Comparison of ENCODE assay signal across 9 cellular contexts in genomic region chr9:97559111-97559514, GRCh38. TPM values are rescaled to one million over a fixed set of nuclear protein-coding genes. Genes with fewer than 3 reads are reported as not detected.
A peak's percentile ranks its signal among the peaks of the same experiment; 100 is the strongest.
DNase-seq lines count a peak whose midpoint lies in the region; ATAC-seq lines count a peak whose summit lies in the region.
"Had no signal": no experiment of that assay in that cellular context is flagged by ENCODE, and none has a peak within 500 bp of the region (broad histone marks: within the 10 kb centered on the region; RNA-seq: fewer than 3 reads in every experiment).

No MANE protein-coding gene starts in this region.

- H3K9me3 Mint-ChIP-seq in activated T-cell treated with anti-CD3 and anti-CD28 coated beads, Interleukin-2, amount 50 U/mL, for 4 hours: no peaks in the 10 kb centered on the region
- no peaks in the 10 kb centered on the region for H3K9me3 Mint-ChIP-seq in activated naive CD8-positive, alpha-beta T cell treated with anti-CD3 and anti-CD28 coated beads for 36 hours

- DNase-seq in activated T-cell treated with anti-CD3 and anti-CD28 coated beads, Interleukin-2, amount 50 U/mL, for 4 hours: no peak
- DNase-seq in activated T-cell treated with anti-CD3 and anti-CD28 coated beads for 4 hours (no peak), superior temporal gyrus (ENCODE audit: extremely low spot score) (peak; percentile 66), activated gamma-delta T cell (lab: John Stamatoyannopoulos, UW) (no peak), NCI-H748 treated with DMSO at 0.1 percent for 48 hours (lab: John Stamatoyannopoulos, UW) (no peak), DMS153 treated with DMSO at 0.1 percent for 48 hours (lab: John Stamatoyannopoulos, UW; ENCODE audit: unreplicated experiment) (no peak)
- DNase-seq in activated naive CD8-positive, alpha-beta T cell treated with anti-CD3 and anti-CD28 coated beads for 36 hours: no peak

- no peaks in the 10 kb centered on the region for H3K36me3 Mint-ChIP-seq in activated T-cell treated with anti-CD3 and anti-CD28 coated beads, Interleukin-2, amount 50 U/mL, for 4 hours (ENCODE audit: insufficient read depth)
- H3K36me3 Mint-ChIP-seq in activated naive CD8-positive, alpha-beta T cell treated with anti-CD3 and anti-CD28 coated beads for 36 hours: no peaks in the 10 kb centered on the region

- peaks cover 9% of the 10 kb centered on the region for H3K4me1 Mint-ChIP-seq in activated T-cell treated with anti-CD3 and anti-CD28 coated beads, Interleukin-2, amount 50 U/mL, for 4 hours (ENCODE audit: low read depth)
- H3K4me1 Mint-ChIP-seq in activated naive CD8-positive, alpha-beta T cell treated with anti-CD3 and anti-CD28 coated beads for 36 hours: peaks cover 11% of the 10 kb centered on the region

- H3K4me3 Mint-ChIP-seq in activated T-cell treated with anti-CD3 and anti-CD28 coated beads, Interleukin-2, amount 50 U/mL, for 4 hours: no peak overlapping the region
- peak overlapping the region; percentile 9 for H3K4me3 Mint-ChIP-seq in activated naive CD8-positive, alpha-beta T cell treated with anti-CD3 and anti-CD28 coated beads for 36 hours

- peak; percentile 67 to 83 for ATAC-seq in activated T-cell treated with anti-CD3 and anti-CD28 coated beads, Interleukin-2, amount 50 U/mL, for 4 hours
- peak; percentile 75 for ATAC-seq in HG02870 (IDR thresholded peaks at IDR 0.05; ENCODE audit: unreplicated experiment)

- H3K27me3 Mint-ChIP-seq in activated T-cell treated with anti-CD3 and anti-CD28 coated beads, Interleukin-2, amount 50 U/mL, for 4 hours (ENCODE audit: low read depth): peaks cover 37% of the 10 kb centered on the region
- H3K27me3 Mint-ChIP-seq in activated naive CD8-positive, alpha-beta T cell treated with anti-CD3 and anti-CD28 coated beads for 36 hours: peaks cover 14% of the 10 kb centered on the region

- peak overlapping the region; percentile 4 for H3K27ac Mint-ChIP-seq in activated naive CD8-positive, alpha-beta T cell treated with anti-CD3 and anti-CD28 coated beads for 36 hours

RNA-seq across cellular contexts. Expression of gene TMOD1, which starts 57.6 kb away (rescaled TPM):
- 1 to 10 TPM in 1 of 3 donors, under 1 TPM in 2; 0.71 to 1.2 (median 0.96) TPM for total RNA-seq in activated T-cell treated with anti-CD3 and anti-CD28 coated beads, Interleukin-2, amount 50 U/mL, for 4 hours
- total RNA-seq in activated naive CD8-positive, alpha-beta T cell treated with anti-CD3 and anti-CD28 coated beads for 36 hours: 1 to 10 TPM; 1.2 to 1.5 TPM
- total RNA-seq: SJSA1 had no signal
